19 cellular contexts compared by ENCODE assay signal in genomic region chr20:63402860-63403220, GRCh38. TPM values are rescaled to one million over a fixed set of nuclear protein-coding genes. Genes with fewer than 3 reads are reported as not detected.
DNase-seq lines count a peak whose midpoint lies in the region; ATAC-seq and TF ChIP-seq lines count a peak whose summit lies in the region.
"Had no signal": no experiment of that assay in that cellular context is flagged by ENCODE, and none has a peak within 500 bp of the region (broad histone marks: within the 10 kb centered on the region; RNA-seq: fewer than 3 reads in every experiment).

No MANE protein-coding gene starts in this region.

- H3K9me3 Mint-ChIP-seq in glutamatergic neuron (ENCODE audit: unreplicated experiment) (peaks cover 24% of the 10 kb centered on the region), MCF 10A (ENCODE audit: unreplicated experiment) (no peaks in the 10 kb centered on the region)
- no peaks in the 10 kb centered on the region for H3K9me3 Mint-ChIP-seq in activated naive CD8-positive, alpha-beta T cell treated with anti-CD3 and anti-CD28 coated beads, Interleukin-2, amount 50 U/mL, for 24 hours

- H3K36me3 Mint-ChIP-seq in glutamatergic neuron (ENCODE audit: unreplicated experiment) (peaks cover 4% of the 10 kb centered on the region), MCF 10A (ENCODE audit: insufficient read depth, unreplicated experiment) (no peaks in the 10 kb centered on the region)
- H3K36me3 Mint-ChIP-seq in activated naive CD8-positive, alpha-beta T cell treated with anti-CD3 and anti-CD28 coated beads, Interleukin-2, amount 50 U/mL, for 24 hours (ENCODE audit: low read depth) = no peaks in the 10 kb centered on the region

- H3K27ac Mint-ChIP-seq in glutamatergic neuron (ENCODE audit: unreplicated experiment) = peak overlapping the region; percentile 52
- no peak overlapping the region for H3K27ac Mint-ChIP-seq in activated naive CD8-positive, alpha-beta T cell treated with anti-CD3 and anti-CD28 coated beads, Interleukin-2, amount 50 U/mL, for 24 hours
- H3K27ac Mint-ChIP-seq in MCF 10A (ENCODE audit: low read depth, unreplicated experiment) = no peak overlapping the region

- no TSS peak for BruUV-seq in MCF 10A (replicated peaks; lab: Mats Ljungman, UMichigan)

- H3K4me3 Mint-ChIP-seq in glutamatergic neuron (ENCODE audit: unreplicated experiment) (no peak overlapping the region), MCF 10A (ENCODE audit: unreplicated experiment) (no peak overlapping the region)
- no peak overlapping the region for H3K4me3 Mint-ChIP-seq in activated naive CD8-positive, alpha-beta T cell treated with anti-CD3 and anti-CD28 coated beads, Interleukin-2, amount 50 U/mL, for 24 hours

- H3K27me3 Mint-ChIP-seq in glutamatergic neuron (ENCODE audit: unreplicated experiment) = peaks cover 31% of the 10 kb centered on the region
- no peaks in the 10 kb centered on the region for H3K27me3 Mint-ChIP-seq in activated naive CD8-positive, alpha-beta T cell treated with anti-CD3 and anti-CD28 coated beads, Interleukin-2, amount 50 U/mL, for 24 hours
- peaks cover 44% of the 10 kb centered on the region for H3K27me3 Mint-ChIP-seq in MCF 10A (ENCODE audit: insufficient read depth, unreplicated experiment)

- DNase-seq in NCI-H524 (lab: John Stamatoyannopoulos, UW) (peak; percentile 36 to 75), NCI-H524 treated with DMSO at 0.1 percent for 48 hours (lab: John Stamatoyannopoulos, UW) (no peak), LHCN-M2 (ENCODE audit: low read depth) (peak; percentile 2), NCI-H69 (lab: John Stamatoyannopoulos, UW) (peak; percentile 36), glutamatergic neuron (no peak), MCF 10A (ENCODE audit: unreplicated experiment) (no peak)
- no peak for DNase-seq in activated naive CD8-positive, alpha-beta T cell treated with anti-CD3 and anti-CD28 coated beads, Interleukin-2, amount 50 U/mL, for 24 hours
- DNase-seq: DND-41; GF-D8; KBM-7; MG63; NCI-H1092 treated with DMSO at 0.1 percent for 48 hours; NCI-H2029 treated with DMSO at 0.1 percent for 48 hours; NCI-H446; NK-92 treated with Interleukin-12 subunit alpha and Interleukin-12 subunit beta, amount 100 ng/mL, for 24 hours; T-helper 2 cell had no signal

- peaks cover 6% of the 10 kb centered on the region for H3K4me1 Mint-ChIP-seq in glutamatergic neuron (ENCODE audit: low read depth, unreplicated experiment)
- no peaks in the 10 kb centered on the region for H3K4me1 Mint-ChIP-seq in activated naive CD8-positive, alpha-beta T cell treated with anti-CD3 and anti-CD28 coated beads, Interleukin-2, amount 50 U/mL, for 24 hours
- no peaks in the 10 kb centered on the region for H3K4me1 Mint-ChIP-seq in MCF 10A (ENCODE audit: insufficient read depth, unreplicated experiment)

- ATAC-seq in activated naive CD8-positive, alpha-beta T cell treated with anti-CD3 and anti-CD28 coated beads, Interleukin-2, amount 50 U/mL, for 24 hours = no peak
- no peak for ATAC-seq in HG03439 (IDR thresholded peaks at IDR 0.05; ENCODE audit: unreplicated experiment)
- ATAC-seq: HCT116, Right ventricle myocardium inferior had no signal

- intact Hi-C loops in MCF 10A (cut with micrococcal nuclease) = no loop called here

- POLR2A ChIA-PET in MCF 10A (lab: Yijun Ruan, JAX) = no interaction called here

- no peak for TF ChIP-seq CTCF in glutamatergic neuron (IDR thresholded peaks at IDR 0.05; ENCODE audit: partially characterized antibody, unreplicated experiment)
- TF ChIP-seq CTCF in MCF 10A (IDR thresholded peaks at IDR 0.05; ENCODE audit: unreplicated experiment) = no peak

- CTCF ChIA-PET in MCF 10A (lab: Yijun Ruan, JAX) = interaction anchor here (1.0 kb wide), 1 partner anchor 180 kb away, joined by 3 read pairs; no protein-coding TSS in a partner anchor

RNA-seq across cellular contexts. Expression of gene CHRNA4, which starts 41.7 kb away (rescaled TPM):
- not detected in 2 replicates for total RNA-seq in LHCN-M2 (2014; rRNA removed)
- polyA plus RNA-seq in LHCN-M2 (2012) = not detected
- 165 TPM for total RNA-seq in glutamatergic neuron (ENCODE audit: unreplicated experiment)
- total RNA-seq in MCF 10A (2022) = not detected in 2 replicates

Comparison
In these comparisons a context has a peak if more than half of its experiments do, and no peak if none do; other contexts are left out.
1. DNase-seq: peak in NCI-H524 (2 of 2), LHCN-M2 (single experiment) and NCI-H69 (single experiment); none in NCI-H524 treated with DMSO at 0.1 percent for 48 hours (single experiment), glutamatergic neuron (single experiment), activated naive CD8-positive, alpha-beta T cell treated with anti-CD3 and anti-CD28 coated beads, Interleukin-2, amount 50 U/mL, for 24 hours (single experiment) and MCF 10A (single experiment).
2. RNA of gene CHRNA4, which starts 41.7 kb away (total RNA-seq): 165 TPM in glutamatergic neuron (single experiment); not detected in LHCN-M2 and not detected in MCF 10A; every median in the first group is over 100 times any median in the second.